ENCODE assay signal across 2 cellular contexts in the genomic region with DNA sequence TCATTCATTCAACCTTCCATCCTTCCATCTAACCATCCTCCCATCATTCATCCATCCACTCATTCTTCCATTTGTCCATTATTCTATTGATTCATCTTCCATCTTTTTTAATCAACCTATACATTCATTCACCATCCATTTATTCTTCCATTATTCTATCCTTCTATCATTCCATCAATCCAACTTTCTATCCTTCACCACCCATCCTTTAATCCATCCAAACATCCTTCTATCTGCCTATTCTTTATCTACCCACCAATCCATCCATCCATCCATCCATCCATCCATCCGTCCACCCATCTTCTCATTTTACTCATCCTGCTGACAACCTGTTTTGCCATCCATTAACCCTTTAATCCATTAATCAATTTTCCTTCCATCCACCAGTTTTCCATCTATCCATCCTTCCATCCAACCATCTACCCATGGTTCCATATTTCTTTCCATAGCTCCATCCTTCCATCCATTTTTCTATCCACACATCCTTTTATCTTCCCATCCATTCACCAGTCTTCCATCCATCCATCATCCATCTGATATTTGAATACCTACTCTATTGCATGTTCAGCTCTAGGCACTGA.
TF ChIP-seq lines count a peak whose summit lies in the region.

No MANE protein-coding gene starts in this region.

TF ChIP-seq in HEK293, 187 proteins besides CTCF, POLR2A, EP300 and RAD21 (continued from another document):
- TF ChIP-seq, protein P1, sequence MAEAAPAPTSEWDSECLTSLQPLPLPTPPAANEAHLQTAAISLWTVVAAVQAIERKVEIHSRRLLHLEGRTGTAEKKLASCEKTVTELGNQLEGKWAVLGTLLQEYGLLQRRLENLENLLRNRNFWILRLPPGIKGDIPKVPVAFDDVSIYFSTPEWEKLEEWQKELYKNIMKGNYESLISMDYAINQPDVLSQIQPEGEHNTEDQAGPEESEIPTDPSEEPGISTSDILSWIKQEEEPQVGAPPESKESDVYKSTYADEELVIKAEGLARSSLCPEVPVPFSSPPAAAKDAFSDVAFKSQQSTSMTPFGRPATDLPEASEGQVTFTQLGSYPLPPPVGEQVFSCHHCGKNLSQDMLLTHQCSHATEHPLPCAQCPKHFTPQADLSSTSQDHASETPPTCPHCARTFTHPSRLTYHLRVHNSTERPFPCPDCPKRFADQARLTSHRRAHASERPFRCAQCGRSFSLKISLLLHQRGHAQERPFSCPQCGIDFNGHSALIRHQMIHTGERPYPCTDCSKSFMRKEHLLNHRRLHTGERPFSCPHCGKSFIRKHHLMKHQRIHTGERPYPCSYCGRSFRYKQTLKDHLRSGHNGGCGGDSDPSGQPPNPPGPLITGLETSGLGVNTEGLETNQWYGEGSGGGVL (tag by site-specific recombination; IDR thresholded peaks at IDR 0.05): no peak
- TF ChIP-seq ZNF366 (tag by site-specific recombination; conservative IDR thresholded peaks at IDR 0.05): peak; percentile 93
TF ChIP-seq in HEK293: peak in this region for 2.

TF ChIP-seq in K562, 482 proteins besides CTCF, POLR2A, EP300 and RAD21 (continued from another document):
- TF ChIP-seq, protein P2, sequence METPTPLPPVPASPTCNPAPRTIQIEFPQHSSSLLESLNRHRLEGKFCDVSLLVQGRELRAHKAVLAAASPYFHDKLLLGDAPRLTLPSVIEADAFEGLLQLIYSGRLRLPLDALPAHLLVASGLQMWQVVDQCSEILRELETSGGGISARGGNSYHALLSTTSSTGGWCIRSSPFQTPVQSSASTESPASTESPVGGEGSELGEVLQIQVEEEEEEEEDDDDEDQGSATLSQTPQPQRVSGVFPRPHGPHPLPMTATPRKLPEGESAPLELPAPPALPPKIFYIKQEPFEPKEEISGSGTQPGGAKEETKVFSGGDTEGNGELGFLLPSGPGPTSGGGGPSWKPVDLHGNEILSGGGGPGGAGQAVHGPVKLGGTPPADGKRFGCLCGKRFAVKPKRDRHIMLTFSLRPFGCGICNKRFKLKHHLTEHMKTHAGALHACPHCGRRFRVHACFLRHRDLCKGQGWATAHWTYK (CRISPR knock-in tag; IDR thresholded peaks at IDR 0.05): no peak
- TF ChIP-seq, protein P3, sequence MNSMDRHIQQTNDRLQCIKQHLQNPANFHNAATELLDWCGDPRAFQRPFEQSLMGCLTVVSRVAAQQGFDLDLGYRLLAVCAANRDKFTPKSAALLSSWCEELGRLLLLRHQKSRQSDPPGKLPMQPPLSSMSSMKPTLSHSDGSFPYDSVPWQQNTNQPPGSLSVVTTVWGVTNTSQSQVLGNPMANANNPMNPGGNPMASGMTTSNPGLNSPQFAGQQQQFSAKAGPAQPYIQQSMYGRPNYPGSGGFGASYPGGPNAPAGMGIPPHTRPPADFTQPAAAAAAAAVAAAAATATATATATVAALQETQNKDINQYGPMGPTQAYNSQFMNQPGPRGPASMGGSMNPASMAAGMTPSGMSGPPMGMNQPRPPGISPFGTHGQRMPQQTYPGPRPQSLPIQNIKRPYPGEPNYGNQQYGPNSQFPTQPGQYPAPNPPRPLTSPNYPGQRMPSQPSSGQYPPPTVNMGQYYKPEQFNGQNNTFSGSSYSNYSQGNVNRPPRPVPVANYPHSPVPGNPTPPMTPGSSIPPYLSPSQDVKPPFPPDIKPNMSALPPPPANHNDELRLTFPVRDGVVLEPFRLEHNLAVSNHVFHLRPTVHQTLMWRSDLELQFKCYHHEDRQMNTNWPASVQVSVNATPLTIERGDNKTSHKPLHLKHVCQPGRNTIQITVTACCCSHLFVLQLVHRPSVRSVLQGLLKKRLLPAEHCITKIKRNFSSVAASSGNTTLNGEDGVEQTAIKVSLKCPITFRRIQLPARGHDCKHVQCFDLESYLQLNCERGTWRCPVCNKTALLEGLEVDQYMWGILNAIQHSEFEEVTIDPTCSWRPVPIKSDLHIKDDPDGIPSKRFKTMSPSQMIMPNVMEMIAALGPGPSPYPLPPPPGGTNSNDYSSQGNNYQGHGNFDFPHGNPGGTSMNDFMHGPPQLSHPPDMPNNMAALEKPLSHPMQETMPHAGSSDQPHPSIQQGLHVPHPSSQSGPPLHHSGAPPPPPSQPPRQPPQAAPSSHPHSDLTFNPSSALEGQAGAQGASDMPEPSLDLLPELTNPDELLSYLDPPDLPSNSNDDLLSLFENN (IDR thresholded peaks at IDR 0.05; ENCODE audit: low read depth in 2 of 2, low read length in 2 of 2): no peak
- TF ChIP-seq, protein P4, sequence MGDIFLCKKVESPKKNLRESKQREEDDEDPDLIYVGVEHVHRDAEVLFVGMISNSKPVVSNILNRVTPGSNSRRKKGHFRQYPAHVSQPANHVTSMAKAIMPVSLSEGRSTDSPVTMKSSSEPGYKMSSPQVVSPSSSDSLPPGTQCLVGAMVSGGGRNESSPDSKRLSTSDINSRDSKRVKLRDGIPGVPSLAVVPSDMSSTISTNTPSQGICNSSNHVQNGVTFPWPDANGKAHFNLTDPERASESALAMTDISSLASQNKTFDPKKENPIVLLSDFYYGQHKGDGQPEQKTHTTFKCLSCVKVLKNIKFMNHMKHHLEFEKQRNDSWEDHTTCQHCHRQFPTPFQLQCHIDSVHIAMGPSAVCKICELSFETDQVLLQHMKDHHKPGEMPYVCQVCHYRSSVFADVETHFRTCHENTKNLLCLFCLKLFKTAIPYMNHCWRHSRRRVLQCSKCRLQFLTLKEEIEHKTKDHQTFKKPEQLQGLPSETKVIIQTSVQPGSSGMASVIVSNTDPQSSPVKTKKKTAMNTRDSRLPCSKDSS (IDR thresholded peaks at IDR 0.05; ENCODE audit: low read depth, partially characterized antibody): no peak
- TF ChIP-seq GATA2 (CRISPR knock-in tag; IDR thresholded peaks at IDR 0.05): no peak
- no peak for TF ChIP-seq TAF7 (tag; IDR thresholded peaks at IDR 0.05)
- TF ChIP-seq, protein P5, sequence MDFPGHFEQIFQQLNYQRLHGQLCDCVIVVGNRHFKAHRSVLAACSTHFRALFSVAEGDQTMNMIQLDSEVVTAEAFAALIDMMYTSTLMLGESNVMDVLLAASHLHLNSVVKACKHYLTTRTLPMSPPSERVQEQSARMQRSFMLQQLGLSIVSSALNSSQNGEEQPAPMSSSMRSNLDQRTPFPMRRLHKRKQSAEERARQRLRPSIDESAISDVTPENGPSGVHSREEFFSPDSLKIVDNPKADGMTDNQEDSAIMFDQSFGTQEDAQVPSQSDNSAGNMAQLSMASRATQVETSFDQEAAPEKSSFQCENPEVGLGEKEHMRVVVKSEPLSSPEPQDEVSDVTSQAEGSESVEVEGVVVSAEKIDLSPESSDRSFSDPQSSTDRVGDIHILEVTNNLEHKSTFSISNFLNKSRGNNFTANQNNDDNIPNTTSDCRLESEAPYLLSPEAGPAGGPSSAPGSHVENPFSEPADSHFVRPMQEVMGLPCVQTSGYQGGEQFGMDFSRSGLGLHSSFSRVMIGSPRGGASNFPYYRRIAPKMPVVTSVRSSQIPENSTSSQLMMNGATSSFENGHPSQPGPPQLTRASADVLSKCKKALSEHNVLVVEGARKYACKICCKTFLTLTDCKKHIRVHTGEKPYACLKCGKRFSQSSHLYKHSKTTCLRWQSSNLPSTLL (IDR thresholded peaks at IDR 0.05): no peak
- TF ChIP-seq ZNF589 (CRISPR knock-in tag; IDR thresholded peaks at IDR 0.05; ENCODE audit: low read depth): no peak
- TF ChIP-seq ZNF785 (CRISPR knock-in tag; IDR thresholded peaks at IDR 0.05): no peak
